Comparison of ENCODE assay signal across 2 cellular contexts in genomic region chr1:39116116-39116607, GRCh38.
TF ChIP-seq lines count a peak whose summit lies in the region.

No MANE protein-coding gene starts in this region.

TF ChIP-seq in HEK293, 187 proteins besides CTCF, POLR2A, EP300 and RAD21:
- no peak for TF ChIP-seq ZEB2 (tag by site-specific recombination; IDR thresholded peaks at IDR 0.05)
- no peak for TF ChIP-seq ZNF239 (tag by site-specific recombination; IDR thresholded peaks at IDR 0.05)
- TF ChIP-seq ZNF544 (tag by site-specific recombination; IDR thresholded peaks at IDR 0.05) = peak; percentile 49; the same call in 1 of the 2 replicates
- TF ChIP-seq ZNF121 (tag by site-specific recombination; IDR thresholded peaks at IDR 0.05) = no peak
- peak; percentile 95 for TF ChIP-seq ZSCAN4 (tag by site-specific recombination; IDR thresholded peaks at IDR 0.05)
- no peak for TF ChIP-seq HIC1 (tag by site-specific recombination; IDR thresholded peaks at IDR 0.05)

TF ChIP-seq in HepG2, 621 proteins besides CTCF, POLR2A, EP300 and RAD21:
- TF ChIP-seq ZNF703 (CRISPR knock-in tag; IDR thresholded peaks at IDR 0.05; ENCODE audit: borderline replicate concordance) (no peak), ASH2L (IDR thresholded peaks at IDR 0.05; ENCODE audit: insufficient read length, low read depth, low read length) (peak; percentile 2), ZNF451 (CRISPR knock-in tag; IDR thresholded peaks at IDR 0.05) (no peak), TGIF2 (CRISPR knock-in tag; IDR thresholded peaks at IDR 0.05) (no peak), ZNF3 (CRISPR knock-in tag; IDR thresholded peaks at IDR 0.05) (peak; percentile 65; the same call in 1 of the 2 replicates), SKIL (CRISPR knock-in tag; IDR thresholded peaks at IDR 0.05; ENCODE audit: borderline replicate concordance) (no peak), ZBTB42 (CRISPR knock-in tag; IDR thresholded peaks at IDR 0.05) (no peak), NCOA2 (CRISPR knock-in tag; IDR thresholded peaks at IDR 0.05) (no peak), ZSCAN31 (CRISPR knock-in tag; IDR thresholded peaks at IDR 0.05; ENCODE audit: low read depth) (no peak)
